In genomic region chr5:42703238-42703637, GRCh38 we compare ENCODE assay signal across 27 cellular contexts. TPM values are rescaled to one million over a fixed set of nuclear protein-coding genes. Genes with fewer than 3 reads are reported as not detected.
"Had no signal": no experiment of that assay in that cellular context is flagged by ENCODE, and none has a peak within 500 bp of the region (broad histone marks: within the 10 kb centered on the region; RNA-seq: fewer than 3 reads in every experiment).

No MANE protein-coding gene starts in this region.

- H3K79me2 ChIP-seq: hepatocyte had no signal

- H2AFZ ChIP-seq: hepatocyte had no signal

- H3K4me2 ChIP-seq: hepatocyte had no signal

- H3K4me3 ChIP-seq: coronary artery, dorsolateral prefrontal cortex, esophagus muscularis mucosa, esophagus squamous epithelium, gastrocnemius medialis, gastroesophageal sphincter, heart left ventricle, heart right ventricle, hepatocyte had no signal

- ATAC-seq: effector memory CD8-positive, alpha-beta T cell; esophagus mucosa; foreskin keratinocyte; gastrocnemius medialis; gastroesophageal sphincter; heart left ventricle; heart right ventricle had no signal

- H3K4me1 ChIP-seq: esophagus muscularis mucosa, esophagus squamous epithelium, foreskin keratinocyte, gastrocnemius medialis, gastroesophageal sphincter, heart left ventricle, heart right ventricle had no signal

- FAIRE-seq: endometrium, endothelial cell of umbilical vein had no signal

- H3K27ac ChIP-seq: coronary artery, dorsolateral prefrontal cortex, epithelial cell of prostate, esophagus muscularis mucosa, esophagus squamous epithelium, foreskin keratinocyte, gastrocnemius medialis, gastroesophageal sphincter, heart left ventricle, heart right ventricle, hepatocyte had no signal

- H3K27me3 ChIP-seq: dorsolateral prefrontal cortex, esophagus muscularis mucosa, esophagus squamous epithelium, foreskin keratinocyte, gastrocnemius medialis, gastroesophageal sphincter, heart left ventricle, heart right ventricle, hepatocyte had no signal

- DNase-seq: cortex of kidney; dermis blood vessel endothelial cell; dorsolateral prefrontal cortex; effector CD4-positive, alpha-beta T cell; effector CD8-positive, alpha-beta T cell; effector memory CD4-positive, alpha-beta T cell; effector memory CD8-positive, alpha-beta T cell; endodermal cell; erythroblast; esophagus squamous epithelium; foreskin fibroblast; foreskin keratinocyte; foreskin melanocyte; gastrocnemius medialis; glutamatergic neuron; head of caudate nucleus; heart left ventricle; heart right ventricle; hippocampal formation had no signal

RNA-seq across cellular contexts. Expression of gene CCDC152, which starts 53.4 kb away (rescaled TPM):
- total RNA-seq: esophagus mucosa had no signal
